In the genomic region with DNA sequence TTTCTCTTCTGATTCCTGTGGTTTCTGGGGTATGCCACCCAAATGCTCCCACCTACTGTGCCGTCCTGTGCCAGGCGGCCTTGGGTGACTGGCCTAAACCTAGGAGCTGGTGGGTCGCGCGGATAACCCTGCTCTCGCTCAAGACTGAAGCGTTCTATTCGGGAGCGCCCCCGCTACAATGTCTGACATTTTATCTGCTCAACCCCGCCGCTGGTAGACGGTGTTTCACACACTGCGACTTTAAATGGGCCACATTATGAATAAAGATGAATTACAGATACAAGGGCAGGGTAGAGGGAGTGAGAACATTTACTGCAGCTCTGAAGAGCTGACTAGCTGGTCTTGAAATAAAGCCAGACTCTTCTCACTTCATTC, we compare ENCODE assay signal across 12 cellular contexts. TPM values are rescaled to one million over a fixed set of nuclear protein-coding genes. Genes with fewer than 3 reads are reported as not detected.
A peak's percentile ranks its signal among the peaks of the same experiment; 100 is the strongest.
DNase-seq lines count a peak whose midpoint lies in the region; ATAC-seq and TF ChIP-seq lines count a peak whose summit lies in the region.
"Had no signal": no experiment of that assay in that cellular context is flagged by ENCODE, and none has a peak within 500 bp of the region (broad histone marks: within the 10 kb centered on the region; RNA-seq: fewer than 3 reads in every experiment).

No MANE protein-coding gene starts in this region.

- no peak overlapping the region for H3K4me3 ChIP-seq in GM23248

- H3K4me3 Mint-ChIP-seq in T-helper 17 cell (peak overlapping the region; percentile 100), progenitor cell of endocrine pancreas (ENCODE audit: low read depth) (peak overlapping the region; percentile 87)

- peaks cover 4% of the 10 kb centered on the region; the same call in 1 of the 2 replicates for H3K79me2 ChIP-seq in GM23248 (ENCODE audit: insufficient read depth)

- whole genome bisulfite sequencing in GM23248 (ENCODE audit: low coverage in 1 of 2, low lambda C conversion rate in 2 of 2, missing lambda C conversion rate in 2 of 2), 2 experiments = 63 to 68% methylated on average over 14 of the region's 14 CpGs

- H4K20me1 ChIP-seq in GM23248 (ENCODE audit: insufficient read depth) = no peaks in the 10 kb centered on the region

- intact Hi-C loops in head of caudate nucleus (cut with DNase I) = loop anchor here (10.0 kb wide), 2 partner anchors 357 to 597 kb away; a partner anchor contains a TSS

- H3K36me3 Mint-ChIP-seq in T-helper 17 cell (ENCODE audit: low read depth) (peaks cover 3% of the 10 kb centered on the region), progenitor cell of endocrine pancreas (ENCODE audit: insufficient read depth) (no peaks in the 10 kb centered on the region)

- H3K4me2 ChIP-seq in GM23248 (ENCODE audit: unreplicated experiment) = no peak overlapping the region

- H3K4me1 Mint-ChIP-seq in T-helper 17 cell (peaks cover 18% of the 10 kb centered on the region), progenitor cell of endocrine pancreas (ENCODE audit: low read depth) (peaks cover 18% of the 10 kb centered on the region)

- H3K9me3 ChIP-seq in GM23248 (ENCODE audit: low read depth) = no peaks in the 10 kb centered on the region
- no peaks in the 10 kb centered on the region for H3K9me3 ChIP-seq in T-helper 17 cell (ENCODE audit: control insufficient read depth, low read length, poor library complexity, severe bottlenecking)

- ATAC-seq in T-helper 17 cell (no peak), GM19463 (IDR thresholded peaks at IDR 0.05; ENCODE audit: unreplicated experiment) (no peak), GM18858 (IDR thresholded peaks at IDR 0.05; ENCODE audit: unreplicated experiment) (no peak), GM19397 (IDR thresholded peaks at IDR 0.05; ENCODE audit: unreplicated experiment) (no peak)

- no peaks in the 10 kb centered on the region for H3K9me3 Mint-ChIP-seq in progenitor cell of endocrine pancreas (ENCODE audit: low read depth)

- H3K9ac ChIP-seq in GM23248 = no peak overlapping the region

- no peaks in the 10 kb centered on the region for H3K9me2 ChIP-seq in GM23248 (ENCODE audit: insufficient read depth)

- H3K27me3 ChIP-seq in GM23248 (replicated peaks; ENCODE audit: insufficient read depth) = peaks cover 8% of the 10 kb centered on the region

- in situ Hi-C loops in GM23248 (cut with MboI) = no loop called here

- H3K36me3 ChIP-seq in GM23248 (ENCODE audit: low read depth) = no peaks in the 10 kb centered on the region

- H3K27ac Mint-ChIP-seq in T-helper 17 cell = no peak overlapping the region
- H3K27ac Mint-ChIP-seq in progenitor cell of endocrine pancreas = no peak overlapping the region
- H3K27ac Mint-ChIP-seq: dendritic cell treated with granulocyte-macrophage colony-stimulating factor and Interleukin-4, amounts not matched to agents 40 ng/mL and 50 ng/mL, for 4 days had no signal

- no peak for TF ChIP-seq CTCF in progenitor cell of endocrine pancreas (IDR thresholded peaks at IDR 0.05; ENCODE audit: unreplicated experiment)

- no peaks in the 10 kb centered on the region for H3F3A ChIP-seq in GM23248 (ENCODE audit: insufficient read depth)

- DNase-seq in GM23248 = no peak
- no peak for DNase-seq in T-helper 17 cell
- DNase-seq in head of caudate nucleus = peak in 40 of 42 donors; percentile 36 to 87 (median 66)
- DNase-seq in progenitor cell of endocrine pancreas (ENCODE audit: low spot score, unreplicated experiment) = no peak
- DNase-seq in NCI-H1105 treated with DMSO at 0.1 percent for 48 hours (lab: John Stamatoyannopoulos, UW) = no peak
- DNase-seq: DMS79 treated with DMSO at 0.1 percent for 48 hours, NCI-H2081, SHP77 treated with DMSO at 0.1 percent for 48 hours had no signal

- H2AFZ ChIP-seq in GM23248 = 0 out of 2 replicates have a peak overlapping the region, but pooled peaks have one; percentile 99

- H3K27me3 Mint-ChIP-seq in T-helper 17 cell = peaks cover 27% of the 10 kb centered on the region
- peaks cover 78% of the 10 kb centered on the region for H3K27me3 Mint-ChIP-seq in progenitor cell of endocrine pancreas

- H3K4me1 ChIP-seq in GM23248 (ENCODE audit: insufficient read depth) = no peaks in the 10 kb centered on the region

- H3K27ac ChIP-seq in GM23248 = no peak overlapping the region

RNA-seq across cellular contexts. Expression of a gene that starts 0.8 kb away (rescaled TPM):
- 1.4 and 3.8 TPM in 2 replicates for total RNA-seq in GM23248 (2014; rRNA removed; shearing (Covaris generic))
- 5.5 and 7.3 TPM in 2 replicates for polyA plus RNA-seq in GM23248 (2016; fragmentation: Nextera tagmentation; extraction: Ambion mirVana)
- total RNA-seq in T-helper 17 cell = 10 to 100 TPM; 14.4 to 18.5 TPM
- total RNA-seq in progenitor cell of endocrine pancreas = 54.9 and 56.3 TPM in 2 replicates

Comparison
In these comparisons a context has a peak if more than half of its experiments do, and no peak if none do; other contexts are left out.
1. DNase-seq: peak in head of caudate nucleus (40 of 42); none in GM23248 (single experiment), T-helper 17 cell (0 of 3), progenitor cell of endocrine pancreas (single experiment) and NCI-H1105 treated with DMSO at 0.1 percent for 48 hours (single experiment).